In the genomic region with DNA sequence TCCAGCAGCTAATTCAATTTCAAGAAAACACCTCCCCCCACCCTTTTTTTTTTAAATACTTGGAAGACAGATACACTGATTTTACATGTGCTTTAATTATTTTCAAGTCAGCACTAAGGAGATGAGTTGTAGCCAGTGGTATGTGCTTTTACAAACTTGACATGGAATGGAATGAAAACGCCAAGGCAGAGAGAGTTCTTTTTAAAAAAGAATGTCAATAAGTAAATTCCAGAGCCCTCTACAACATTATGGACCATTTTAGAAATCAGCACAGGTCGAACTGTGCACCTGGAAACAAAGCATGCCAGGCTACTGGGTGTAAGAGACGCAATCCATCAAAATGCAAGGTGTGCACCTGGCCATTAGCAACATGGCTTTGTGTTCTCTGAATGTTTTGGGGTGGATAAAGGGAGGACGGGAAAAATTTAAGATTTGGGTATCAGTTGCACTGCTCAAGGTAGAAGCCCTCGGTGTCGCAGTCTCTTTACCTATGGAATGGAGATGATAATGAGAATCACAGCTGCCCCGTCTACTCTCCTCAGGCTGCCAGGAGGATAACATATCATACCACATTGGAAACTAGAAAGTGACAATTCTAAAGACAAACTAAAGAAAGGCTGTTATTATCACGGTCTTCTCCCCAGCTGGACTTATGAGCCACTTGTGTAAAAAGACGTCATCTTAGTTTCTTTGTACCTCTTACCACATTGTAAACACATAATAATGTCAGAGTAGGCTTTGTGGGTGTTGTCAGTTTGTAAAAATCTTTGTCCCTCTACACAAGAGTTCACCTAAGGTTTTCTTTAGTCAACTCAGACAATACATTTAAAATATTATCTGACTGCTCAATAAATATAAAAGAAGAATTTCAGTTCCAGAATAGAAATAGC, we compare ENCODE assay signal across 1 cellular context.
TF ChIP-seq lines count a peak whose summit lies in the region.

No MANE protein-coding gene starts in this region.

TF ChIP-seq in GM12878, 131 proteins besides CTCF, POLR2A, EP300 and RAD21 (continued from another document):
- TF ChIP-seq, protein P1, sequence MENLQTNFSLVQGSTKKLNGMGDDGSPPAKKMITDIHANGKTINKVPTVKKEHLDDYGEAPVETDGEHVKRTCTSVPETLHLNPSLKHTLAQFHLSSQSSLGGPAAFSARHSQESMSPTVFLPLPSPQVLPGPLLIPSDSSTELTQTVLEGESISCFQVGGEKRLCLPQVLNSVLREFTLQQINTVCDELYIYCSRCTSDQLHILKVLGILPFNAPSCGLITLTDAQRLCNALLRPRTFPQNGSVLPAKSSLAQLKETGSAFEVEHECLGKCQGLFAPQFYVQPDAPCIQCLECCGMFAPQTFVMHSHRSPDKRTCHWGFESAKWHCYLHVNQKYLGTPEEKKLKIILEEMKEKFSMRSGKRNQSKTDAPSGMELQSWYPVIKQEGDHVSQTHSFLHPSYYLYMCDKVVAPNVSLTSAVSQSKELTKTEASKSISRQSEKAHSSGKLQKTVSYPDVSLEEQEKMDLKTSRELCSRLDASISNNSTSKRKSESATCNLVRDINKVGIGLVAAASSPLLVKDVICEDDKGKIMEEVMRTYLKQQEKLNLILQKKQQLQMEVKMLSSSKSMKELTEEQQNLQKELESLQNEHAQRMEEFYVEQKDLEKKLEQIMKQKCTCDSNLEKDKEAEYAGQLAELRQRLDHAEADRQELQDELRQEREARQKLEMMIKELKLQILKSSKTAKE (IDR thresholded peaks at IDR 0.05; ENCODE audit: low read depth, poor library complexity, severe bottlenecking), result no peak
TF ChIP-seq in GM12878: peak in this region for 1.
